1 cellular context compared by ENCODE assay signal in the genomic region with DNA sequence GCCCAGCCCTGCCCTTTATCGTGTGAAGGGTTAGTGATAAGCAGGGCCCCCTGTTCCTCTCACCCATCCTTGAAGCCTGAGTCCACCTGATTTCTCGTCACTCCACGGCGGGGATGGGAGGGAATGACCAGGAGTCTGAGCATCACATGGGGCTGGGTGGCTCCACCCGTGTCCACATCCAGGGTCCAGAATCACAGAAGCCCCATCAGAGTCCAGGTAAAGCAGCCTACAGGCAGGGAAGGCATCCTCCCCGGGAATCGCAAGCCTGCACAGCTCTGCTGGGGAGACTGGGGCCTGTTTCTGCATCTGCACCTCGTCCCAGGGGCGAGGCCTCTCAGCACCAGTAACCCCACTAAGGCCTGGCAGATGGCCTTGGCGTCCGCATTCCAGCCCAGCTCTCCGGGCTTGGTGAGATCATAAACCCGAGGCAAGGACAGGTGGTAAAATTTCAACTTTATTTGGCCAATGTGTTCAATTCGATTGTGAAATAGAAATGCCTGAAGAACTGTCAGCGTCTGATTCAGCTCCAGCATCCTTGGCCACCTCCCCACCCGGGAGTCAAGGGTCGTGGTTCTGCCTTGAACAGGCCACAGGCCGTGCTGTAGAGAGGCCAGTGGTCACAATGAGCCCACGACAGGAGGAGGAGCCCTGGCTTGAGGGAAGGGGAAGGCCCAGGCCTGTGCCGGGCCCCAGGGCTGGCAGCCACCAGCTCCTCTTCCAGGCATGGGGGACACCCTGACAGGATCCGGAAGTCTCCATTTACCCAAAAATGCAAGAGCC.
TF ChIP-seq lines count a peak whose summit lies in the region.

No MANE protein-coding gene starts in this region.

TF ChIP-seq in GM12878, 131 proteins besides CTCF, POLR2A, EP300 and RAD21:
- TF ChIP-seq CHD2 (IDR thresholded peaks at IDR 0.05; ENCODE audit: borderline replicate concordance, low read depth, low read length): no peak
- TF ChIP-seq POLR2AphosphoS2 (IDR thresholded peaks at IDR 0.05; ENCODE audit: low read depth, low read length): 0 out of 2 replicates have a peak, but pooled peaks have one; percentile 34
- no peak for TF ChIP-seq RFX5 (IDR thresholded peaks at IDR 0.05; ENCODE audit: low read depth, low read length)
- peak; percentile 35; the same call in 1 of the 2 replicates for TF ChIP-seq SMAD5 (IDR thresholded peaks at IDR 0.05; ENCODE audit: low read depth)
